ENCODE assay signal across 1 cellular context in genomic region chr4:153116801-153117200, GRCh38.
TF ChIP-seq lines count a peak whose summit lies in the region.

No MANE protein-coding gene starts in this region.

TF ChIP-seq in HepG2, 621 proteins besides CTCF, POLR2A, EP300 and RAD21:
- TF ChIP-seq POGK (CRISPR knock-in tag; conservative IDR thresholded peaks at IDR 0.05) = no peak
- TF ChIP-seq ZNF768 (CRISPR knock-in tag; IDR thresholded peaks at IDR 0.05) = no peak
- TF ChIP-seq ADNP (CRISPR knock-in tag; IDR thresholded peaks at IDR 0.05) = no peak
- no peak for TF ChIP-seq HNF1A (IDR thresholded peaks at IDR 0.05; ENCODE audit: low read depth)
- no peak for TF ChIP-seq HNF1A (CRISPR knock-in tag; IDR thresholded peaks at IDR 0.05; ENCODE audit: borderline replicate concordance)
- TF ChIP-seq ZBTB14 (CRISPR knock-in tag; IDR thresholded peaks at IDR 0.05) = no peak
- TF ChIP-seq NCOA2 (CRISPR knock-in tag; IDR thresholded peaks at IDR 0.05) = no peak
- no peak for TF ChIP-seq CHD2 (IDR thresholded peaks at IDR 0.05; ENCODE audit: low read depth, low read length)
- no peak for TF ChIP-seq HNF4G (IDR thresholded peaks at IDR 0.05; ENCODE audit: borderline replicate concordance, low read depth, low read length)
- no peak for TF ChIP-seq HNF4G (CRISPR knock-in tag; IDR thresholded peaks at IDR 0.05; ENCODE audit: borderline replicate concordance, low read depth)
